In the genomic region with DNA sequence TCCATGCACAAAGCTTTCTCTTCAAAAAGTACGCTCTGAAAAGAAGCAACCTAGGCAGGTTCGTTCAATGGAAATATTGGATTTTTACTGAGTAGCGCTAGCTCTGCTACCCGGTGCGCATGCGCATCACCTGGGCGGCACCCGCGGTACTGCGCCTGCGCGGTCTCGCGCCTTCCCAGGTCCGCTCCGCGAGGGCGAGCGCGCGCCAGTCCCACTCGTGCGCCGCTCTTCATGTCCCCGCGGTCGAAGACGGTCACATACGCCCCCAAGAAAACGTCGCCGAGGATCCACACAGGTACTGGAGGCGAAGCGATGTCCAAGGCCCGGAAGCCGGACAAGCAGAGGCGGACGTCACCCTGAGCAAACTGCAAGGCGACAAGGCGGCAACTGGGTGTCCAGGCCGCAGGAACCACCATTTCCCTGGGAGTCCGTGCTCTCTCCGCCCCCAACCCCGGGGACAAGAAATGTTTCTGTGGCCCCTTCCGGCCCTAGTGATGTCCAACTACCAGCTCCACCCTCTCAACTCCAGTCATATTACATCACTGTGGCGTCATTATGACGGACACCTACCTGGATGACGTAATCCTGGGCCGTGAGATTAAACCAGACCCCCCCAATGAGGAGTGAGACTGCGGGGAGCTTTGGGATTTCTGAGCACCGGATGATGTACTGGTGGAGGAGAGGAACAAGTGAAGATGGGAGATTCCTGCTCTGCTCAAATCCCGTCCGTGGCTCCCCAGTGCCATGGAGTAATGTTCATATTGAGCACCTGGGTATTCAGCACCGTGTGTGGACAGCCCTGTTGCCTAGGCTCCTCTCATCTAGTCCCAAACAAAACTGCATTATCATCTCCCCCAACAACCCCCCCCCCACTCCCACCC, we compare ENCODE assay signal across 8 cellular contexts. TPM values are rescaled to one million over a fixed set of nuclear protein-coding genes. Genes with fewer than 3 reads are reported as not detected.
DNase-seq lines count a peak whose midpoint lies in the region; ATAC-seq and TF ChIP-seq lines count a peak whose summit lies in the region.

No MANE protein-coding gene starts in this region.

- WGBS in iPS DF 6.9 (ENCODE audit: insufficient coverage, insufficient read length) = no CpG with 5 or more reads among the region's 54 CpGs

- CTCF ChIA-PET in T-cell (lab: Charles Lee) = interaction anchor here in 1 of 2 donors (0.6 to 1.6 kb wide), 3 partner anchors 23 to 391 kb away, joined by 3 to 9 read pairs (median 6); no protein-coding TSS in a partner anchor

- DNase-seq in T-cell (peak in 22 of 34 experiments; percentile 45 to 84 (median 72)), iPS DF 6.9 (ENCODE audit: low read depth, low spot score) (no peak), NAMALWA (ENCODE audit: low spot score) (no peak)

- no peak for TF ChIP-seq CTCF in C4-2B (conservative IDR thresholded peaks at IDR 0.05)

- POLR2A ChIA-PET in T-cell (lab: Charles Lee) = no interaction called here

- H3K9me3 ChIP-seq in iPS DF 6.9 (ENCODE audit: control insufficient read depth, insufficient read depth, low read length) = no peaks in the 10 kb centered on the region

- no peaks in the 10 kb centered on the region for H3K36me3 ChIP-seq in iPS DF 6.9 (ENCODE audit: control insufficient read depth, insufficient read depth, low read length)

- ATAC-seq in HG03520 (IDR thresholded peaks at IDR 0.05; ENCODE audit: unreplicated experiment) (peak; percentile 12), T-cell (replicated peaks in 1 of 4) (peak; percentile 9 to 43 (median 30))

- peak overlapping the region; percentile 67; the same call in 1 of the 2 replicates for H3K4me3 ChIP-seq in iPS DF 6.9 (ENCODE audit: low read length)
- peak overlapping the region; percentile 17 to 47 (median 30) for H3K4me3 ChIP-seq in skin epidermis

- peak; percentile 50 for TF ChIP-seq POLR2A in GM19099 (IDR thresholded peaks at IDR 0.05; ENCODE audit: extremely low read depth, insufficient read length, low read depth)

- H3K27ac ChIP-seq in C4-2B = peak overlapping the region; percentile 72
- H3K27ac ChIP-seq in angular gyrus (ENCODE audit: low read depth, low read length) = peak overlapping the region; percentile 95
- H3K27ac ChIP-seq in iPS DF 6.9 (ENCODE audit: low read length) = no peak overlapping the region
- H3K27ac ChIP-seq in skin epidermis = peak overlapping the region in 18 of 21 experiments; percentile 1 to 84 (median 64)

- no peaks in the 10 kb centered on the region; the same call in 1 of the 2 replicates for H3K4me1 ChIP-seq in iPS DF 6.9 (ENCODE audit: control insufficient read depth, insufficient read depth, low read length)

- H3K27me3 ChIP-seq in iPS DF 6.9 (ENCODE audit: control insufficient read depth, insufficient read depth, low read length) = no peaks in the 10 kb centered on the region

- H3K4me3 Mint-ChIP-seq in T-cell = peak overlapping the region; percentile 83 to 86 (median 84)

- peaks cover 49 to 58% of the 10 kb centered on the region in 2 donors for H3K27me3 Mint-ChIP-seq in T-cell

- peaks cover 38 to 55% (median 46%) of the 10 kb centered on the region in 3 donors for H3K4me1 Mint-ChIP-seq in T-cell

- peaks cover 3 to 10% (median 5%) of the 10 kb centered on the region in 3 donors for H3K9me3 Mint-ChIP-seq in T-cell

- H3K27ac Mint-ChIP-seq in T-cell = peak overlapping the region; percentile 91 to 93

- peaks cover 4% of the 10 kb centered on the region for H3K36me3 Mint-ChIP-seq in T-cell

RNA-seq across cellular contexts. Expression of a gene that starts 4.8 kb away (rescaled TPM):
- total RNA-seq in T-cell = 1 to 10 TPM in 4 of 5 donors, under 1 TPM in 1; 0.75 to 4.3 (median 1.5) TPM

RNA-seq across cellular contexts. Expression of a gene that starts 31.5 kb away (rescaled TPM):
- 1 to 10 TPM; 2.6 to 7.1 (median 3.0) TPM for total RNA-seq in T-cell

RNA-seq across cellular contexts. Expression of a gene that starts 42.3 kb away (rescaled TPM):
- 100 to 1,000 TPM; 109 to 236 (median 117) TPM for total RNA-seq in T-cell

RNA-seq across cellular contexts. Expression of a gene that starts 50.2 kb away (rescaled TPM):
- total RNA-seq in T-cell = 10 to 100 TPM; 32.9 to 67.1 (median 54.0) TPM

Comparison
In these comparisons a context has a peak if more than half of its experiments do, and no peak if none do; other contexts are left out.
1. DNase-seq: peak in T-cell (22 of 34); none in iPS DF 6.9 (single experiment) and NAMALWA (single experiment).